In genomic region chr1:160031368-160032164, GRCh38 we compare ENCODE assay signal across 8 cellular contexts. TPM values are rescaled to one million over a fixed set of nuclear protein-coding genes. Genes with fewer than 3 reads are reported as not detected.
DNase-seq lines count a peak whose midpoint lies in the region; ATAC-seq and TF ChIP-seq lines count a peak whose summit lies in the region.

Gene PIGM, minus strand, starts transcription at chr1:160031990. Its CDS starts 251 bp downstream, at chr1:160031739.

- peak within 1 kb of the TSS; percentile 92 for H3K4me3 Mint-ChIP-seq in activated T-helper 2 cell treated with anti-CD3 and anti-CD28 coated beads, Interferon-gamma antibody, Interleukin-2, Interleukin-4, amounts not matched to agents 10 μg/mL and 5 μg/mL and 100 μg/mL, durations not matched to agents 14 hours and 24 hours and 36 hours (ENCODE audit: low read depth)
- H3K4me3 Mint-ChIP-seq in natural killer cell = peak within 1 kb of the TSS; percentile 97

- H3K36me3 Mint-ChIP-seq in activated T-helper 2 cell treated with anti-CD3 and anti-CD28 coated beads, Interferon-gamma antibody, Interleukin-2, Interleukin-4, amounts not matched to agents 10 μg/mL and 5 μg/mL and 100 μg/mL, durations not matched to agents 14 hours and 24 hours and 36 hours (ENCODE audit: low read depth) = peaks cover 10% of the 10 kb centered on the region
- no peaks in the 10 kb centered on the region for H3K36me3 Mint-ChIP-seq in natural killer cell

- peak; percentile 95 to 96 (median 96) for ATAC-seq in natural killer cell

- DNase-seq in EL = peak; percentile 93
- peak; percentile 92 for DNase-seq in H4 (ENCODE audit: low spot score)
- peak; percentile 90 for DNase-seq in LNCaP clone FGC (ENCODE audit: low read depth)
- peak; percentile 100 for DNase-seq in RPMI8226
- peak; percentile 91 for DNase-seq in activated T-helper 2 cell treated with anti-CD3 and anti-CD28 coated beads, Interferon-gamma antibody, Interleukin-2, Interleukin-4, amounts not matched to agents 10 μg/mL and 5 μg/mL and 100 μg/mL, durations not matched to agents 14 hours and 24 hours and 36 hours (ENCODE audit: low spot score)
- peak; percentile 82 for DNase-seq in fibroblast of mammary gland (ENCODE audit: low read depth)
- peak; percentile 76 for DNase-seq in natural killer cell
- peak; percentile 81 to 91 (median 87) for DNase-seq in stimulated activated naive CD4-positive, alpha-beta T cell (lab: John Stamatoyannopoulos, UW)

- peak within 1 kb of the TSS; percentile 76 for H3K27ac Mint-ChIP-seq in activated T-helper 2 cell treated with anti-CD3 and anti-CD28 coated beads, Interferon-gamma antibody, Interleukin-2, Interleukin-4, amounts not matched to agents 10 μg/mL and 5 μg/mL and 100 μg/mL, durations not matched to agents 14 hours and 24 hours and 36 hours
- H3K27ac Mint-ChIP-seq in natural killer cell = peak within 1 kb of the TSS; percentile 76 to 92

- no peaks in the 10 kb centered on the region for H3K9me3 Mint-ChIP-seq in activated T-helper 2 cell treated with anti-CD3 and anti-CD28 coated beads, Interferon-gamma antibody, Interleukin-2, Interleukin-4, amounts not matched to agents 10 μg/mL and 5 μg/mL and 100 μg/mL, durations not matched to agents 14 hours and 24 hours and 36 hours
- H3K9me3 Mint-ChIP-seq in natural killer cell = no peaks in the 10 kb centered on the region

- peaks cover 29% of the 10 kb centered on the region for H3K4me1 Mint-ChIP-seq in activated T-helper 2 cell treated with anti-CD3 and anti-CD28 coated beads, Interferon-gamma antibody, Interleukin-2, Interleukin-4, amounts not matched to agents 10 μg/mL and 5 μg/mL and 100 μg/mL, durations not matched to agents 14 hours and 24 hours and 36 hours (ENCODE audit: low read depth)
- H3K4me1 Mint-ChIP-seq in natural killer cell = peaks cover 31 to 36% of the 10 kb centered on the region in 2 donors

- intact Hi-C loops in activated T-helper 2 cell treated with anti-CD3 and anti-CD28 coated beads, Interferon-gamma antibody, Interleukin-2, Interleukin-4, amounts not matched to agents 10 μg/mL and 5 μg/mL and 100 μg/mL, durations not matched to agents 14 hours and 24 hours and 36 hours (cut with micrococcal nuclease) = loop anchor here (5.0 kb wide), 2 partner anchors 41 to 249 kb away; partner anchors contain the start of genes DUSP23 and KCNJ10
- intact Hi-C loops in natural killer cell (cut with micrococcal nuclease) = no loop called here

- peaks cover 5% of the 10 kb centered on the region for H3K27me3 Mint-ChIP-seq in activated T-helper 2 cell treated with anti-CD3 and anti-CD28 coated beads, Interferon-gamma antibody, Interleukin-2, Interleukin-4, amounts not matched to agents 10 μg/mL and 5 μg/mL and 100 μg/mL, durations not matched to agents 14 hours and 24 hours and 36 hours (ENCODE audit: low read depth)
- H3K27me3 Mint-ChIP-seq in natural killer cell (ENCODE audit: low read depth in 2 of 2) = no peaks in the 10 kb centered on the region

- H3K4me3 ChIP-seq in LNCaP clone FGC (ENCODE audit: low read depth, low read length) (peak within 1 kb of the TSS; percentile 86), fibroblast of mammary gland (ENCODE audit: control insufficient read depth, low read depth, low read length) (peak within 1 kb of the TSS; percentile 91)

- TF ChIP-seq CTCF in LNCaP clone FGC (IDR thresholded peaks at IDR 0.05; ENCODE audit: control insufficient read depth, extremely low read depth, insufficient read depth) = no peak
- TF ChIP-seq CTCF in fibroblast of mammary gland (conservative IDR thresholded peaks at IDR 0.05; ENCODE audit: control insufficient read depth, insufficient read depth, low read depth, low read length) = no peak
- TF ChIP-seq CTCF in natural killer cell (IDR thresholded peaks at IDR 0.05) = no peak

RNA-seq across cellular contexts. Expression of gene PIGM, which starts in this region (rescaled TPM):
- total RNA-seq in H4 (2014; rRNA removed; shearing (Covaris generic)) = 6.0 and 6.3 TPM in 2 replicates
- total RNA-seq in activated T-helper 2 cell treated with anti-CD3 and anti-CD28 coated beads, Interferon-gamma antibody, Interleukin-2, Interleukin-4, amounts not matched to agents 10 μg/mL and 5 μg/mL and 100 μg/mL, durations not matched to agents 14 hours and 24 hours and 36 hours = 6.7 and 7.1 TPM in 2 replicates
- total RNA-seq in natural killer cell = 1 to 10 TPM; 3.8 to 5.1 (median 3.9) TPM

Comparison
In these comparisons a context has a peak if more than half of its experiments do, and no peak if none do; other contexts are left out.
1. Peak in every context shown above with its lines: DNase-seq, ATAC-seq and H3K4me3 ChIP-seq.